In genomic region chr12:57474862-57475261, GRCh38 we compare ENCODE assay signal across 10 cellular contexts. TPM values are rescaled to one million over a fixed set of nuclear protein-coding genes. Genes with fewer than 3 reads are reported as not detected.
DNase-seq lines count a peak whose midpoint lies in the region; ATAC-seq and TF ChIP-seq lines count a peak whose summit lies in the region.
"Had no signal": no experiment of that assay in that cellular context is flagged by ENCODE, and none has a peak within 500 bp of the region (broad histone marks: within the 10 kb centered on the region; RNA-seq: fewer than 3 reads in every experiment).

No MANE protein-coding gene starts in this region.

- peaks cover 12% of the 10 kb centered on the region in 2 donors for H3K4me1 ChIP-seq in gastrocnemius medialis
- H3K4me1 ChIP-seq: HAP-1 had no signal

- in situ Hi-C loops in gastrocnemius medialis (cut with MboI; ENCODE audit: low sequenced_read_pairs in 4 of 4) = no loop called here

- H3K9me3 ChIP-seq in gastrocnemius medialis = no peaks in the 10 kb centered on the region
- H3K9me3 ChIP-seq: HAP-1, prostate gland had no signal

- H3K36me3 Mint-ChIP-seq in activated CD4-positive, alpha-beta T cell treated with anti-CD3 and anti-CD28 coated beads, Interleukin-2, amount 10 ng/mL, durations not matched to agents 7 days and 5 days (ENCODE audit: low read depth) = peaks cover 65% of the 10 kb centered on the region
- peaks cover 69% of the 10 kb centered on the region for H3K36me3 Mint-ChIP-seq in central memory CD8-positive, alpha-beta T cell (ENCODE audit: insufficient read depth)

- H3K4me3 Mint-ChIP-seq in activated CD4-positive, alpha-beta T cell treated with anti-CD3 and anti-CD28 coated beads, Interleukin-2, amount 10 ng/mL, durations not matched to agents 7 days and 5 days = peak overlapping the region; percentile 49
- peak overlapping the region; percentile 96 for H3K4me3 Mint-ChIP-seq in central memory CD8-positive, alpha-beta T cell

- no peaks in the 10 kb centered on the region for H3K9me3 Mint-ChIP-seq in activated CD4-positive, alpha-beta T cell treated with anti-CD3 and anti-CD28 coated beads, Interleukin-2, amount 10 ng/mL, durations not matched to agents 7 days and 5 days
- no peaks in the 10 kb centered on the region for H3K9me3 Mint-ChIP-seq in central memory CD8-positive, alpha-beta T cell

- H3K27ac Mint-ChIP-seq in activated CD4-positive, alpha-beta T cell treated with anti-CD3 and anti-CD28 coated beads, Interleukin-2, amount 10 ng/mL, durations not matched to agents 7 days and 5 days = peak overlapping the region; percentile 47
- H3K27ac Mint-ChIP-seq in central memory CD8-positive, alpha-beta T cell (ENCODE audit: low read depth) = peak overlapping the region; percentile 50

- no peaks in the 10 kb centered on the region for H3K36me3 ChIP-seq in gastrocnemius medialis
- H3K36me3 ChIP-seq: HAP-1, prostate gland had no signal

- DNase-seq in activated CD4-positive, alpha-beta T cell treated with anti-CD3 and anti-CD28 coated beads, Interleukin-2, amount 10 ng/mL, durations not matched to agents 7 days and 5 days = no peak
- no peak for DNase-seq in activated CD4-positive, alpha-beta T cell treated with anti-CD3 and anti-CD28 coated beads, Interleukin-2, amount 50 U/mL, for 1 hour
- DNase-seq in central memory CD8-positive, alpha-beta T cell (ENCODE audit: low spot score in 2 of 2) = no peak
- no peak for DNase-seq in gastrocnemius medialis
- DNase-seq in stimulated activated naive CD4-positive, alpha-beta T cell treated with Interleukin-2 at 50 U/mL for 16 hours (lab: John Stamatoyannopoulos, UW) = no peak
- DNase-seq: hippocampal formation had no signal

- TF ChIP-seq CTCF in gastrocnemius medialis (IDR thresholded peaks at IDR 0.05 in 4 of 5, conservative IDR thresholded peaks at IDR 0.05 in 1 of 5) = no peak

- ATAC-seq in central memory CD8-positive, alpha-beta T cell (replicated peaks; ENCODE audit: extremely low read depth, poor library complexity, severe bottlenecking) = no peak
- ATAC-seq in gastrocnemius medialis (no peak), GM18520 (IDR thresholded peaks at IDR 0.05; ENCODE audit: unreplicated experiment) (no peak)

- no peaks in the 10 kb centered on the region for H3K27me3 Mint-ChIP-seq in activated CD4-positive, alpha-beta T cell treated with anti-CD3 and anti-CD28 coated beads, Interleukin-2, amount 10 ng/mL, durations not matched to agents 7 days and 5 days
- H3K27me3 Mint-ChIP-seq in central memory CD8-positive, alpha-beta T cell = no peaks in the 10 kb centered on the region

- H3K27ac ChIP-seq in gastrocnemius medialis = no peak overlapping the region
- H3K27ac ChIP-seq: prostate gland had no signal

- TF ChIP-seq POLR2A in gastrocnemius medialis (IDR thresholded peaks at IDR 0.05) = no peak

- H3K4me1 Mint-ChIP-seq in activated CD4-positive, alpha-beta T cell treated with anti-CD3 and anti-CD28 coated beads, Interleukin-2, amount 10 ng/mL, durations not matched to agents 7 days and 5 days = peaks cover 55% of the 10 kb centered on the region
- peaks cover 77% of the 10 kb centered on the region for H3K4me1 Mint-ChIP-seq in central memory CD8-positive, alpha-beta T cell

- POLR2A ChIA-PET in activated CD4-positive, alpha-beta T cell treated with anti-CD3 and anti-CD28 coated beads, Interleukin-2, amount 10 ng/mL, durations not matched to agents 7 days and 5 days (lab: Charles Lee) = interaction anchor here (0.6 kb wide), 1 partner anchor 78 kb away, joined by 3 read pairs; no protein-coding TSS in a partner anchor

- peaks cover 41 to 47% (median 45%) of the 10 kb centered on the region in 3 donors for H3K27me3 ChIP-seq in gastrocnemius medialis

- peak overlapping the region; percentile 38 to 74 (median 49) for H3K4me3 ChIP-seq in gastrocnemius medialis
- H3K4me3 ChIP-seq: HAP-1 had no signal

- intact Hi-C loops in gastrocnemius medialis (cut with DNase I; ENCODE audit: low total_unique reads) = no loop called here

- CTCF ChIA-PET in activated CD4-positive, alpha-beta T cell treated with anti-CD3 and anti-CD28 coated beads, Interleukin-2, amount 10 ng/mL, durations not matched to agents 7 days and 5 days (lab: Charles Lee) = interaction anchor here (1.0 to 2.4 kb wide), 7 partner anchors 10 to 232 kb away, joined by 3 to 14 read pairs (median 4); partner anchors contain the start of gene GLI1

RNA-seq across cellular contexts. Expression of gene ARHGAP9, which starts 4.8 kb away (rescaled TPM):
- 100 to 1,000 TPM; 218 to 259 TPM for total RNA-seq in activated CD4-positive, alpha-beta T cell treated with anti-CD3 and anti-CD28 coated beads, Interleukin-2, amount 10 ng/mL, durations not matched to agents 7 days and 5 days
- total RNA-seq in gastrocnemius medialis = 1 to 10 TPM; 2.7 to 5.1 (median 4.7) TPM

RNA-seq across cellular contexts. Expression of gene MARS1, which starts 13.0 kb away (rescaled TPM):
- 100 to 1,000 TPM; 214 to 247 TPM for total RNA-seq in activated CD4-positive, alpha-beta T cell treated with anti-CD3 and anti-CD28 coated beads, Interleukin-2, amount 10 ng/mL, durations not matched to agents 7 days and 5 days
- 10 to 100 TPM; 37.7 to 81.1 (median 42.0) TPM for total RNA-seq in gastrocnemius medialis

RNA-seq across cellular contexts. Expression of gene GLI1, which starts 15.3 kb away (rescaled TPM):
- under 1 TPM; 0.52 to 0.94 TPM for total RNA-seq in activated CD4-positive, alpha-beta T cell treated with anti-CD3 and anti-CD28 coated beads, Interleukin-2, amount 10 ng/mL, durations not matched to agents 7 days and 5 days
- 1 to 10 TPM in 1 of 4 donors, not detected in 3; 1.0 TPM for total RNA-seq in gastrocnemius medialis

RNA-seq across cellular contexts. Expression of gene INHBE, which starts 19.8 kb away (rescaled TPM):
- total RNA-seq in activated CD4-positive, alpha-beta T cell treated with anti-CD3 and anti-CD28 coated beads, Interleukin-2, amount 10 ng/mL, durations not matched to agents 7 days and 5 days = not detected
- 1 to 10 TPM in 2 of 4 donors, not detected in 2; 1.5 to 2.2 TPM for total RNA-seq in gastrocnemius medialis
- total RNA-seq: prostate gland had no signal

RNA-seq across cellular contexts. Expression of gene INHBC, which starts 40.3 kb away (rescaled TPM):
- total RNA-seq in activated CD4-positive, alpha-beta T cell treated with anti-CD3 and anti-CD28 coated beads, Interleukin-2, amount 10 ng/mL, durations not matched to agents 7 days and 5 days = not detected
- under 1 TPM in 2 of 4 donors, not detected in 2; 0.20 to 0.35 TPM for total RNA-seq in gastrocnemius medialis
- total RNA-seq: cardiac septum had no signal

Comparison
In these comparisons a context has a peak if more than half of its experiments do, and no peak if none do; other contexts are left out.
1. RNA of gene ARHGAP9, which starts 4.8 kb away (total RNA-seq): 218 to 259 TPM in activated CD4-positive, alpha-beta T cell treated with anti-CD3 and anti-CD28 coated beads, Interleukin-2, amount 10 ng/mL, durations not matched to agents 7 days and 5 days; 2.7 to 5.1 TPM in gastrocnemius medialis; every median in the first group is over 10 times any median in the second.